14 cellular contexts compared by ENCODE assay signal in genomic region chr7:40003586-40003985, GRCh38.
"Had no signal": no experiment of that assay in that cellular context is flagged by ENCODE, and none has a peak within 500 bp of the region (broad histone marks: within the 10 kb centered on the region; RNA-seq: fewer than 3 reads in every experiment).

No MANE protein-coding gene starts in this region.

- H3K4me3 Mint-ChIP-seq: brain had no signal

- DNase-seq: activated CD4-positive, CD25-positive, alpha-beta regulatory T cell; activated T-cell treated with anti-CD3 and anti-CD28 coated beads, Interleukin-2, amount 50 U/mL, for 1 hour; amniotic stem cell; cerebellar nuclear complex; glutamatergic neuron; left cardiac atrium; lower lobe of right lung; pancreas; stimulated activated CD4-positive, alpha-beta T cell treated with anti-CD3 and anti-CD28 coated beads, Interleukin-15, amount 100 ng/mL, for 24 hours; stimulated activated CD4-positive, alpha-beta T cell treated with anti-CD3 and anti-CD28 coated beads, Interleukin-4, amount 100 ng/mL, for 24 hours had no signal

- H3K9me3 ChIP-seq: esophagus muscularis mucosa, lower lobe of right lung, pancreas, vagina had no signal

- H3K4me1 ChIP-seq: lower lobe of right lung had no signal

- H3K27ac ChIP-seq: esophagus muscularis mucosa, lower lobe of right lung, pancreas, vagina had no signal

- H3K27me3 ChIP-seq: esophagus muscularis mucosa, pancreas, vagina had no signal

- H3K4me3 ChIP-seq: esophagus muscularis mucosa, lower lobe of right lung, pancreas, vagina had no signal

- ATAC-seq: activated naive CD4-positive, alpha-beta T cell treated with anti-CD3 and anti-CD28 coated beads, Interleukin-2, amount 50 U/mL, for 72 hours; left cardiac atrium; lower lobe of right lung; pancreas had no signal

- H3K27me3 Mint-ChIP-seq: brain had no signal

- H3K9me3 Mint-ChIP-seq: activated naive CD4-positive, alpha-beta T cell treated with anti-CD3 and anti-CD28 coated beads, Interleukin-2, amount 50 U/mL, for 72 hours; brain had no signal
